22 cellular contexts compared by ENCODE assay signal in the genomic region with DNA sequence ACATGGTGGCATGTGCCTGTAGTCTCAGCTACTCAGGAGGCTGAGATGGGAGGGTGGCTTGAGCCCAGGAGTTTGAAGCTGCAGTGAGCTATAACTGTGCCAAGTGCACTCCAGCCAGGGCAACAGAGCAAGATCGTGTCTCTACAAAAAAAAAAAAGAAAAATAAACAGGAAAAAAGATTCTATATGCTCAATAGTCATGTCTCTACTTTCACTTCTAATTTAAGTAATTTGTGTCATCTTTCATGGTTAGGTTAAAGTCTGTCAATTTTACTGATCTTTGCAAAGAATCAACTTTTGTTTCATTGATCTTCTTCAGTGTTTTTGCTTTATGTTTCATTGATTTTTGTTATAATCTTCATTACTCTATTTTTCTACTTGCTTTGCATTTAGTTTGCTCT.
"Had no signal": no experiment of that assay in that cellular context is flagged by ENCODE, and none has a peak within 500 bp of the region (broad histone marks: within the 10 kb centered on the region; RNA-seq: fewer than 3 reads in every experiment).

No MANE protein-coding gene starts in this region.

- DNase-seq: Kasumi-1, MM.1S, NCI-H1092 treated with DMSO at 0.1 percent for 48 hours, NCI-H1436, NCI-H187, NCI-H2029, NCI-H2081 treated with DMSO at 0.1 percent for 48 hours, NCI-H2171, NCI-H226, NCI-H446, NCI-H510A, NCI-H524 treated with DMSO at 0.1 percent for 48 hours, NCI-H69, NCI-H774, SHP77, SK-N-SH, SW 1271 had no signal

- H3K9me3 Mint-ChIP-seq: IgD-negative memory B cell had no signal

- ATAC-seq: K562 had no signal

- H3K4me3 Mint-ChIP-seq: IgD-negative memory B cell had no signal

- H3K4me1 Mint-ChIP-seq: IgD-negative memory B cell had no signal

- H3K4me3 ChIP-seq: K562 had no signal

- H3K27ac ChIP-seq: HL-60, KMS-11, RWPE1 had no signal

- H3K9me3 ChIP-seq: SK-N-SH had no signal

- H3K27ac Mint-ChIP-seq: IgD-negative memory B cell had no signal

- H3K27me3 Mint-ChIP-seq: IgD-negative memory B cell had no signal
